8 cellular contexts compared by ENCODE assay signal in genomic region chr4:72569719-72570235, GRCh38. TPM values are rescaled to one million over a fixed set of nuclear protein-coding genes. Genes with fewer than 3 reads are reported as not detected.
DNase-seq lines count a peak whose midpoint lies in the region; ATAC-seq and TF ChIP-seq lines count a peak whose summit lies in the region.

No MANE protein-coding gene starts in this region.

- H3K4me3 Mint-ChIP-seq in activated T-helper 17 cell treated with anti-CD3 and anti-CD28 coated beads, Interleukin-2, amount 50 U/mL, for 72 hours = peak overlapping the region; percentile 33
- no peak overlapping the region for H3K4me3 Mint-ChIP-seq in activated CD8-positive, alpha-beta T cell treated with anti-CD3 and anti-CD28 coated beads for 36 hours

- H3K36me3 ChIP-seq in H7 (replicated peaks; ENCODE audit: control insufficient read depth, insufficient read depth, low read length) (no peaks in the 10 kb centered on the region), iPS-15b (ENCODE audit: control insufficient read depth, insufficient read depth, low read length) (no peaks in the 10 kb centered on the region)

- CTCF ChIA-PET in activated CD8-positive, alpha-beta T cell treated with anti-CD3 and anti-CD28 coated beads for 36 hours (lab: Charles Lee) = no interaction called here

- peak overlapping the region in 14 of 21 experiments; percentile 41 to 89 (median 68) for H3K27ac ChIP-seq in skin epidermis
- no peak overlapping the region for H3K27ac ChIP-seq in substantia nigra (ENCODE audit: low read depth, low read length, poor library complexity, severe bottlenecking)

- intact Hi-C loops in activated CD8-positive, alpha-beta T cell treated with anti-CD3 and anti-CD28 coated beads for 36 hours (cut with micrococcal nuclease) = no loop called here

- no peak for ATAC-seq in activated T-helper 17 cell treated with anti-CD3 and anti-CD28 coated beads, Interleukin-2, amount 50 U/mL, for 72 hours (replicated peaks)
- no peak for ATAC-seq in activated CD8-positive, alpha-beta T cell treated with anti-CD3 and anti-CD28 coated beads for 36 hours

- POLR2A ChIA-PET in activated CD8-positive, alpha-beta T cell treated with anti-CD3 and anti-CD28 coated beads for 36 hours (lab: Charles Lee) = no interaction called here

- no peak for TF ChIP-seq CTCF in activated CD8-positive, alpha-beta T cell treated with anti-CD3 and anti-CD28 coated beads for 36 hours (IDR thresholded peaks at IDR 0.05)

- peaks cover 3% of the 10 kb centered on the region for H3K4me1 Mint-ChIP-seq in activated T-helper 17 cell treated with anti-CD3 and anti-CD28 coated beads, Interleukin-2, amount 50 U/mL, for 72 hours
- peaks cover 7% of the 10 kb centered on the region for H3K4me1 Mint-ChIP-seq in activated CD8-positive, alpha-beta T cell treated with anti-CD3 and anti-CD28 coated beads for 36 hours (ENCODE audit: low read depth)

- no peak for DNase-seq in H7
- DNase-seq in NCI-H128 (lab: John Stamatoyannopoulos, UW; ENCODE audit: unreplicated experiment) = no peak
- DNase-seq in HuH-7 (ENCODE audit: low spot score) = no peak
- no peak for DNase-seq in substantia nigra (lab: John Stamatoyannopoulos, UW)
- no peak for DNase-seq in activated CD8-positive, alpha-beta T cell treated with anti-CD3 and anti-CD28 coated beads for 36 hours

- no peaks in the 10 kb centered on the region for H3K9me3 ChIP-seq in iPS-15b (ENCODE audit: control insufficient read depth, insufficient read depth, low read length)

- peaks cover 4% of the 10 kb centered on the region for H3K9me3 Mint-ChIP-seq in activated T-helper 17 cell treated with anti-CD3 and anti-CD28 coated beads, Interleukin-2, amount 50 U/mL, for 72 hours
- no peaks in the 10 kb centered on the region for H3K9me3 Mint-ChIP-seq in activated CD8-positive, alpha-beta T cell treated with anti-CD3 and anti-CD28 coated beads for 36 hours

- H3K36me3 Mint-ChIP-seq in activated T-helper 17 cell treated with anti-CD3 and anti-CD28 coated beads, Interleukin-2, amount 50 U/mL, for 72 hours (ENCODE audit: low read depth) = no peaks in the 10 kb centered on the region
- H3K36me3 Mint-ChIP-seq in activated CD8-positive, alpha-beta T cell treated with anti-CD3 and anti-CD28 coated beads for 36 hours (ENCODE audit: low read depth) = no peaks in the 10 kb centered on the region

- H3K27me3 ChIP-seq in H7 (ENCODE audit: control insufficient read depth, insufficient read depth, low read length) = no peaks in the 10 kb centered on the region
- peaks cover 5% of the 10 kb centered on the region for H3K27me3 ChIP-seq in iPS-15b (ENCODE audit: control insufficient read depth, insufficient read depth, low read length)

- peak overlapping the region; percentile 54 for H3K9ac ChIP-seq in iPS-15b (ENCODE audit: low read depth, low read length)

- H3K4me3 ChIP-seq in H7 (ENCODE audit: insufficient read depth, low read depth, low read length) = peak overlapping the region; percentile 54
- peak overlapping the region; percentile 87 for H3K4me3 ChIP-seq in iPS-15b (ENCODE audit: low read depth, low read length)
- H3K4me3 ChIP-seq in skin epidermis = peak overlapping the region in 6 of 7 experiments; percentile 26 to 56 (median 44)

- H3K4me1 ChIP-seq in iPS-15b (ENCODE audit: control insufficient read depth, insufficient read depth, low read length) = peaks cover 8% of the 10 kb centered on the region

- peaks cover 46% of the 10 kb centered on the region for H3K27me3 Mint-ChIP-seq in activated T-helper 17 cell treated with anti-CD3 and anti-CD28 coated beads, Interleukin-2, amount 50 U/mL, for 72 hours
- H3K27me3 Mint-ChIP-seq in activated CD8-positive, alpha-beta T cell treated with anti-CD3 and anti-CD28 coated beads for 36 hours = peaks cover 48% of the 10 kb centered on the region

- H3K27ac Mint-ChIP-seq in activated T-helper 17 cell treated with anti-CD3 and anti-CD28 coated beads, Interleukin-2, amount 50 U/mL, for 72 hours = no peak overlapping the region
- no peak overlapping the region for H3K27ac Mint-ChIP-seq in activated CD8-positive, alpha-beta T cell treated with anti-CD3 and anti-CD28 coated beads for 36 hours

RNA-seq across cellular contexts. Expression of gene ADAMTS3, which starts 0.8 kb away (rescaled TPM):
- 4.7 and 5.5 TPM in 2 replicates for total RNA-seq in H7 (2014; rRNA removed; shearing (Covaris generic))
- total RNA-seq in activated T-helper 17 cell treated with anti-CD3 and anti-CD28 coated beads, Interleukin-2, amount 50 U/mL, for 72 hours = not detected
- total RNA-seq in activated CD8-positive, alpha-beta T cell treated with anti-CD3 and anti-CD28 coated beads for 36 hours = not detected
